ENCODE assay signal across 8 cellular contexts in the genomic region with DNA sequence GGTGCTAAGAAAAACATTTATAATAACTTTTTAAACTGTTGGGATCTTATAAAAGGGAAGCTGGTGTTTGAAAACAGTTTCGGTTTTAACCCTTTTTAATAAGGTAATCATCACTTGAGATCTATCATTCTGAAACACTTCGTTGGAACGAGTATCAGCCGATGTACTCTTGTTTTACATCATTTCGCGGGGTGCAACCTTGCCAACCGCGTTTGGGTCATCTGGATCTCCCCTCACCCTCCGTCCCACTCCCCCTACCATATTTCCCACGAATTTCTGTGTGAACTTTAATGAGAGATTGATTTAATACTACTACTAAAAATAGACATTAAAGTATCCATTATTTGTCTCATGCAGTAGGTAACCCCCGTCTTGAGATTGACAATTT. TPM values are rescaled to one million over a fixed set of nuclear protein-coding genes. Genes with fewer than 3 reads are reported as not detected.
DNase-seq lines count a peak whose midpoint lies in the region; ATAC-seq, FAIRE-seq and TF ChIP-seq lines count a peak whose summit lies in the region.

No MANE protein-coding gene starts in this region.

- dilution Hi-C loops in endothelial cell of umbilical vein (cut with MboI; ENCODE audit: extremely low pct_ligation_motif_present, low sequenced_read_pairs), result no loop called here

- DNase-seq in left ventricle myocardium inferior, result no peak
- DNase-seq in left ventricle myocardium superior, result no peak
- no peak for DNase-seq in endothelial cell of umbilical vein (ENCODE audit: low read depth, low spot score)
- DNase-seq in osteoblast (ENCODE audit: insufficient read length, low spot score, missing footprints), result peak; percentile 87
- no peak for DNase-seq in central memory CD4-positive, alpha-beta T cell
- no peak for DNase-seq in NCI-H1436 treated with DMSO at 0.1 percent for 48 hours (lab: John Stamatoyannopoulos, UW)

- H2AFZ ChIP-seq in SU-DHL-6 (ENCODE audit: low read depth, low read length, severe bottlenecking) (no peak overlapping the region), endothelial cell of umbilical vein (ENCODE audit: low read depth, low read length) (no peak overlapping the region), osteoblast (ENCODE audit: low read length) (no peak overlapping the region)

- TSS peak; percentile 66 for BruUV-seq in endothelial cell of umbilical vein (replicated peaks; lab: Mats Ljungman, UMichigan)

- H4K20me1 ChIP-seq in SU-DHL-6 (ENCODE audit: low read depth, low read length) (peaks cover 5% of the 10 kb centered on the region), endothelial cell of umbilical vein (replicated peaks; ENCODE audit: control insufficient read depth, extremely low read depth, insufficient read depth, low read length) (peaks cover 4% of the 10 kb centered on the region), osteoblast (ENCODE audit: insufficient read depth, low read length) (peaks cover 12% of the 10 kb centered on the region)

- no peak for TF ChIP-seq POLR2A in endothelial cell of umbilical vein (IDR thresholded peaks at IDR 0.05; ENCODE audit: low read depth, low read length)

- H3F3A ChIP-seq in SU-DHL-6 (ENCODE audit: insufficient read depth), result peaks cover 11% of the 10 kb centered on the region; the same call in 1 of the 2 replicates

- POLR2A ChIA-PET in endothelial cell of umbilical vein (lab: Charles Lee), result interaction anchor here (0.7 to 1.7 kb wide), 3 partner anchors 16 to 196 kb away, joined by 4 to 6 read pairs (median 4); no protein-coding TSS in a partner anchor

- H3K9me3 ChIP-seq in left ventricle myocardium inferior (replicated peaks) (no peaks in the 10 kb centered on the region), SU-DHL-6 (ENCODE audit: insufficient read depth, low read length) (no peaks in the 10 kb centered on the region), endothelial cell of umbilical vein (replicated peaks; ENCODE audit: control insufficient read depth, insufficient read depth, low read length) (no peaks in the 10 kb centered on the region), osteoblast (ENCODE audit: low read depth, low read length) (no peaks in the 10 kb centered on the region)

- H3K36me3 ChIP-seq in left ventricle myocardium inferior (peaks cover 1% of the 10 kb centered on the region), SU-DHL-6 (ENCODE audit: low read length) (no peaks in the 10 kb centered on the region), endothelial cell of umbilical vein (ENCODE audit: control insufficient read depth in 2 of 2, extremely low read depth in 1 of 2, insufficient read depth in 2 of 2, low read length in 2 of 2) (no peaks in the 10 kb centered on the region), osteoblast (ENCODE audit: insufficient read depth, low read length) (no peaks in the 10 kb centered on the region)

- no peak for ATAC-seq in left ventricle myocardium superior
- ATAC-seq in GM21786 (IDR thresholded peaks at IDR 0.05; ENCODE audit: unreplicated experiment), result no peak

- H3K9me1 ChIP-seq in endothelial cell of umbilical vein (replicated peaks; ENCODE audit: control insufficient read depth, extremely low read depth, insufficient read depth, low read length), result no peaks in the 10 kb centered on the region

- no peaks in the 10 kb centered on the region for H3K9me2 ChIP-seq in SU-DHL-6 (replicated peaks; ENCODE audit: insufficient read depth, low read length)

- H3K79me2 ChIP-seq in SU-DHL-6 (ENCODE audit: insufficient read depth, low read length), result peaks cover 55% of the 10 kb centered on the region
- H3K79me2 ChIP-seq in endothelial cell of umbilical vein (ENCODE audit: control insufficient read depth, insufficient read depth, low read length), result peaks cover 58% of the 10 kb centered on the region
- peaks cover 70% of the 10 kb centered on the region for H3K79me2 ChIP-seq in osteoblast (ENCODE audit: insufficient read depth, low read length)

- H3K4me2 ChIP-seq in SU-DHL-6 (ENCODE audit: low read depth, low read length, poor library complexity, severe bottlenecking) (peak overlapping the region; percentile 79), endothelial cell of umbilical vein (ENCODE audit: insufficient read depth, low read length) (peak overlapping the region; percentile 98), osteoblast (ENCODE audit: insufficient read depth, low read length) (peak overlapping the region; percentile 94)

- TF ChIP-seq CTCF in left ventricle myocardium inferior (IDR thresholded peaks at IDR 0.05; ENCODE audit: borderline replicate concordance) (no peak), SU-DHL-6 (IDR thresholded peaks at IDR 0.05; ENCODE audit: insufficient read depth, low read length, poor library complexity, severe bottlenecking) (no peak), endothelial cell of umbilical vein (IDR thresholded peaks at IDR 0.05; ENCODE audit: extremely low read depth in 1 of 2, insufficient read depth in 1 of 2, low read depth in 1 of 2, low read length in 2 of 2) (no peak), osteoblast (IDR thresholded peaks at IDR 0.05; ENCODE audit: extremely low read depth, low read depth, low read length) (no peak)

- FAIRE-seq in endothelial cell of umbilical vein (lab: Jason Lieb, UNC), result no peak

- intact Hi-C loops in left ventricle myocardium inferior (cut with micrococcal nuclease), result no loop called here
- intact Hi-C loops in left ventricle myocardium superior (cut with micrococcal nuclease), result no loop called here
- intact Hi-C loops in endothelial cell of umbilical vein (cut with micrococcal nuclease), result loop anchor here (5.0 kb wide), 1 partner anchor 196 kb away; no protein-coding TSS in a partner anchor

- peaks cover 67% of the 10 kb centered on the region for H3K4me1 ChIP-seq in left ventricle myocardium inferior
- peaks cover 28% of the 10 kb centered on the region for H3K4me1 ChIP-seq in endothelial cell of umbilical vein (ENCODE audit: control insufficient read depth, extremely low read depth, insufficient read depth, low read length)
- H3K4me1 ChIP-seq in osteoblast (ENCODE audit: insufficient read depth, low read length), result peaks cover 22% of the 10 kb centered on the region

- H3K9ac ChIP-seq in SU-DHL-6 (ENCODE audit: low read length) (peak overlapping the region; percentile 92), endothelial cell of umbilical vein (replicated peaks; ENCODE audit: extremely low read depth, insufficient read depth, low read length) (peak overlapping the region; percentile 93)

- H3K27me3 ChIP-seq in left ventricle myocardium inferior (ENCODE audit: low read depth), result no peaks in the 10 kb centered on the region
- no peaks in the 10 kb centered on the region for H3K27me3 ChIP-seq in SU-DHL-6 (ENCODE audit: low read length)
- no peaks in the 10 kb centered on the region for H3K27me3 ChIP-seq in endothelial cell of umbilical vein (ENCODE audit: control insufficient read depth in 2 of 2, insufficient read depth in 2 of 2, low read length in 2 of 2)
- H3K27me3 ChIP-seq in osteoblast (ENCODE audit: insufficient read depth, low read length), result no peaks in the 10 kb centered on the region

- peak overlapping the region; percentile 91 for H3K4me3 ChIP-seq in left ventricle myocardium inferior
- H3K4me3 ChIP-seq in SU-DHL-6 (ENCODE audit: insufficient read depth, low read length, poor library complexity, severe bottlenecking), result peak overlapping the region; percentile 99
- H3K4me3 ChIP-seq in endothelial cell of umbilical vein (replicated peaks in 1 of 3; ENCODE audit: insufficient read depth in 1 of 3, low read depth in 1 of 3, low read length in 3 of 3), result peak overlapping the region; percentile 73 to 98 (median 91)
- H3K4me3 ChIP-seq in osteoblast (ENCODE audit: insufficient read depth, low read length), result peak overlapping the region; percentile 95

- CTCF ChIA-PET in endothelial cell of umbilical vein (lab: Charles Lee), result interaction anchor here (0.7 to 2.2 kb wide), 6 partner anchors 13 to 509 kb away, joined by 3 to 19 read pairs (median 3); partner anchors contain the start of gene METTL21A

- H3K27ac ChIP-seq in left ventricle myocardium inferior (replicated peaks), result peak overlapping the region; percentile 94
- peak overlapping the region; percentile 95 for H3K27ac ChIP-seq in SU-DHL-6 (ENCODE audit: low read depth, low read length)
- H3K27ac ChIP-seq in endothelial cell of umbilical vein (ENCODE audit: insufficient read depth, low read depth, low read length), result peak overlapping the region; percentile 70
- peak overlapping the region; percentile 98 for H3K27ac ChIP-seq in osteoblast (ENCODE audit: low read depth, low read length)

TF ChIP-seq in endothelial cell of umbilical vein, 7 proteins besides CTCF, POLR2A, EP300 and RAD21:
- TF ChIP-seq FOS (IDR thresholded peaks at IDR 0.05; ENCODE audit: borderline replicate concordance, insufficient read depth, low read length), result no peak
- TF ChIP-seq, protein P1, sequence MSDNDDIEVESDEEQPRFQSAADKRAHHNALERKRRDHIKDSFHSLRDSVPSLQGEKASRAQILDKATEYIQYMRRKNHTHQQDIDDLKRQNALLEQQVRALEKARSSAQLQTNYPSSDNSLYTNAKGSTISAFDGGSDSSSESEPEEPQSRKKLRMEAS (IDR thresholded peaks at IDR 0.05; ENCODE audit: insufficient read depth, insufficient read length), result no peak
- TF ChIP-seq GATA2 (IDR thresholded peaks at IDR 0.05; ENCODE audit: insufficient read depth, insufficient read length, low read depth, low read length), result no peak
- TF ChIP-seq JUN (IDR thresholded peaks at IDR 0.05; ENCODE audit: borderline replicate concordance, insufficient read depth, insufficient read length, low read depth), result no peak
- TF ChIP-seq POLR2AphosphoS5 (IDR thresholded peaks at IDR 0.05; ENCODE audit: insufficient read depth, low read depth, low read length), result no peak
- no peak for TF ChIP-seq EZH2 (IDR thresholded peaks at IDR 0.05; ENCODE audit: borderline replicate concordance, low read depth, low read length, severe bottlenecking)

RNA-seq across cellular contexts. Expression of gene CREB1, which starts 1.3 kb away (rescaled TPM):
- 50.5 TPM for total RNA-seq in left ventricle myocardium inferior
- 51.0 TPM for total RNA-seq in left ventricle myocardium superior
- 69.3 and 71.1 TPM in 2 replicates for total RNA-seq in endothelial cell of umbilical vein
- polyA plus RNA-seq in endothelial cell of umbilical vein, result 31.0 and 35.7 TPM in 2 replicates
- 26.4 and 29.1 TPM in 2 replicates for polyA plus RNA-seq in endothelial cell of umbilical vein (2011; cell fraction: cytosol; rRNA removed)
- polyA plus RNA-seq in endothelial cell of umbilical vein (2011; cell fraction: nucleus; rRNA removed), result 41.0 and 42.2 TPM in 2 replicates
- polyA plus RNA-seq in endothelial cell of umbilical vein (2012), result 34.9 and 45.5 TPM in 2 replicates
- polyA minus RNA-seq in endothelial cell of umbilical vein, result 131 and 149 TPM in 2 replicates
- polyA minus RNA-seq in endothelial cell of umbilical vein (2011; cell fraction: cytosol; rRNA and poly(A)+ RNA removed), result 28.4 TPM
- polyA minus RNA-seq in endothelial cell of umbilical vein (2011; cell fraction: nucleus; rRNA and poly(A)+ RNA removed), result 65.2 and 84.5 TPM in 2 replicates
- total RNA-seq in osteoblast, result 32.1 and 38.4 TPM in 2 replicates
